1 cellular context compared by ENCODE assay signal in the genomic region with DNA sequence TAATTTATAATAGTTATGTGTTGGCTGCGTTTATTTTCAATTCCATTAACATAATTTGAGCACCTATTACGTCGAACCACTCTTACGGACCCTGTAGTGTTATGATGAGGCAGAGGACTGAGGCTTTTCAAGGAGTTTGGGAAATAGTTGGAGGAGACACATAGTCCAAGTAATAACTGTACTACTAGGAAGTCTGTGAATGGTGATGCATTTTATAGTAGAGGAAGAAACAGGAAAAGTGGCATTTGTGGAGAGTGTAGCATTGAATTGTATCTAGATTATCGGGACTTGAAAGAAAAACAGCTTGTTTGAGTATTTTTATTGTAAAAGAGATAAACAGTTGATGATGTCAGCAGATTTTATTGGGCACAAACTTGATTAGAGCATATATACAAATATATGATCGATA.
TF ChIP-seq lines count a peak whose summit lies in the region.

No MANE protein-coding gene starts in this region.

TF ChIP-seq in K562, 482 proteins besides CTCF, POLR2A, EP300 and RAD21 (continued from another document):
- no peak for TF ChIP-seq MGA (IDR thresholded peaks at IDR 0.05)
- no peak for TF ChIP-seq ARHGAP35 (IDR thresholded peaks at IDR 0.05; ENCODE audit: partially characterized antibody)
- TF ChIP-seq, protein P1, sequence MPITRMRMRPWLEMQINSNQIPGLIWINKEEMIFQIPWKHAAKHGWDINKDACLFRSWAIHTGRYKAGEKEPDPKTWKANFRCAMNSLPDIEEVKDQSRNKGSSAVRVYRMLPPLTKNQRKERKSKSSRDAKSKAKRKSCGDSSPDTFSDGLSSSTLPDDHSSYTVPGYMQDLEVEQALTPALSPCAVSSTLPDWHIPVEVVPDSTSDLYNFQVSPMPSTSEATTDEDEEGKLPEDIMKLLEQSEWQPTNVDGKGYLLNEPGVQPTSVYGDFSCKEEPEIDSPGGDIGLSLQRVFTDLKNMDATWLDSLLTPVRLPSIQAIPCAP (CRISPR knock-in tag; IDR thresholded peaks at IDR 0.05; ENCODE audit: borderline replicate concordance): no peak
- no peak for TF ChIP-seq ATF7 (IDR thresholded peaks at IDR 0.05)
- 0 out of 2 replicates have a peak, but pooled peaks have one; percentile 2 for TF ChIP-seq PKNOX1 (IDR thresholded peaks at IDR 0.05)
- no peak; a peak in 1 of 4 replicates for TF ChIP-seq MNT (conservative IDR thresholded peaks at IDR 0.05)
- TF ChIP-seq ARID1B (IDR thresholded peaks at IDR 0.05): 0 out of 2 replicates have a peak, but pooled peaks have one; percentile 23
- TF ChIP-seq CBFA2T3 (IDR thresholded peaks at IDR 0.05): no peak
- TF ChIP-seq MAFF (IDR thresholded peaks at IDR 0.05; ENCODE audit: low read length): peak; percentile 94
- 0 out of 2 replicates have a peak, but pooled peaks have one; percentile 16 for TF ChIP-seq ZEB2 (IDR thresholded peaks at IDR 0.05)
- TF ChIP-seq MAFG (tag; conservative IDR thresholded peaks at IDR 0.05): peak; percentile 90
- TF ChIP-seq ZNF280B (CRISPR knock-in tag; IDR thresholded peaks at IDR 0.05): no peak
- no peak for TF ChIP-seq TRIM24 (IDR thresholded peaks at IDR 0.05)
- no peak for TF ChIP-seq SUPT5H (IDR thresholded peaks at IDR 0.05)
- no peak for TF ChIP-seq NUFIP1 (IDR thresholded peaks at IDR 0.05; ENCODE audit: partially characterized antibody)
- peak; percentile 13 for TF ChIP-seq TAF9B (IDR thresholded peaks at IDR 0.05; ENCODE audit: partially characterized antibody)
- TF ChIP-seq, protein P2, sequence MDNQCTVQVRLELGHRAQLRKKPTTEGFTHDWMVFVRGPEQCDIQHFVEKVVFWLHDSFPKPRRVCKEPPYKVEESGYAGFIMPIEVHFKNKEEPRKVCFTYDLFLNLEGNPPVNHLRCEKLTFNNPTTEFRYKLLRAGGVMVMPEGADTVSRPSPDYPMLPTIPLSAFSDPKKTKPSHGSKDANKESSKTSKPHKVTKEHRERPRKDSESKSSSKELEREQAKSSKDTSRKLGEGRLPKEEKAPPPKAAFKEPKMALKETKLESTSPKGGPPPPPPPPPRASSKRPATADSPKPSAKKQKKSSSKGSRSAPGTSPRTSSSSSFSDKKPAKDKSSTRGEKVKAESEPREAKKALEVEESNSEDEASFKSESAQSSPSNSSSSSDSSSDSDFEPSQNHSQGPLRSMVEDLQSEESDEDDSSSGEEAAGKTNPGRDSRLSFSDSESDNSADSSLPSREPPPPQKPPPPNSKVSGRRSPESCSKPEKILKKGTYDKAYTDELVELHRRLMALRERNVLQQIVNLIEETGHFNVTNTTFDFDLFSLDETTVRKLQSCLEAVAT (IDR thresholded peaks at IDR 0.05): peak; percentile 75 to 86; a peak in 3 of 4 replicates
- 0 out of 2 replicates have a peak, but pooled peaks have one; percentile 10 for TF ChIP-seq KHSRP (IDR thresholded peaks at IDR 0.05)
- TF ChIP-seq DPF2 (IDR thresholded peaks at IDR 0.05): peak; percentile 45
- no peak for TF ChIP-seq JUN (IDR thresholded peaks at IDR 0.05; ENCODE audit: borderline replicate concordance, low read depth, low read length)
- no peak for TF ChIP-seq JUN (CRISPR knock-in tag; IDR thresholded peaks at IDR 0.05; ENCODE audit: borderline replicate concordance)
- TF ChIP-seq ZNF316 (IDR thresholded peaks at IDR 0.05): peak; percentile 98
- TF ChIP-seq, protein P3, sequence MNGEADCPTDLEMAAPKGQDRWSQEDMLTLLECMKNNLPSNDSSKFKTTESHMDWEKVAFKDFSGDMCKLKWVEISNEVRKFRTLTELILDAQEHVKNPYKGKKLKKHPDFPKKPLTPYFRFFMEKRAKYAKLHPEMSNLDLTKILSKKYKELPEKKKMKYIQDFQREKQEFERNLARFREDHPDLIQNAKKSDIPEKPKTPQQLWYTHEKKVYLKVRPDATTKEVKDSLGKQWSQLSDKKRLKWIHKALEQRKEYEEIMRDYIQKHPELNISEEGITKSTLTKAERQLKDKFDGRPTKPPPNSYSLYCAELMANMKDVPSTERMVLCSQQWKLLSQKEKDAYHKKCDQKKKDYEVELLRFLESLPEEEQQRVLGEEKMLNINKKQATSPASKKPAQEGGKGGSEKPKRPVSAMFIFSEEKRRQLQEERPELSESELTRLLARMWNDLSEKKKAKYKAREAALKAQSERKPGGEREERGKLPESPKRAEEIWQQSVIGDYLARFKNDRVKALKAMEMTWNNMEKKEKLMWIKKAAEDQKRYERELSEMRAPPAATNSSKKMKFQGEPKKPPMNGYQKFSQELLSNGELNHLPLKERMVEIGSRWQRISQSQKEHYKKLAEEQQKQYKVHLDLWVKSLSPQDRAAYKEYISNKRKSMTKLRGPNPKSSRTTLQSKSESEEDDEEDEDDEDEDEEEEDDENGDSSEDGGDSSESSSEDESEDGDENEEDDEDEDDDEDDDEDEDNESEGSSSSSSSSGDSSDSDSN (IDR thresholded peaks at IDR 0.05; ENCODE audit: borderline replicate concordance in 1 of 2, low read depth in 2 of 2, low read length in 2 of 2): 0 out of 4 replicates have a peak, but pooled peaks of 1 of the 2 experiments have one; percentile 48
- 0 out of 2 replicates have a peak, but pooled peaks have one; percentile 40 for TF ChIP-seq NCOA6 (IDR thresholded peaks at IDR 0.05)
- no peak for TF ChIP-seq MCM7 (IDR thresholded peaks at IDR 0.05)
- TF ChIP-seq ATF3 (IDR thresholded peaks at IDR 0.05): peak; percentile 52
- TF ChIP-seq ATF3 (CRISPR knock-in tag; conservative IDR thresholded peaks at IDR 0.05): no peak
- TF ChIP-seq MTA3 (IDR thresholded peaks at IDR 0.05; ENCODE audit: borderline replicate concordance): no peak
- no peak for TF ChIP-seq ZNF589 (CRISPR knock-in tag; IDR thresholded peaks at IDR 0.05; ENCODE audit: low read depth)
- no peak for TF ChIP-seq USF2 (CRISPR knock-in tag; IDR thresholded peaks at IDR 0.05)
- peak; percentile 28 for TF ChIP-seq NFE2 (IDR thresholded peaks at IDR 0.05; ENCODE audit: low read depth)
- TF ChIP-seq E2F3 (CRISPR knock-in tag; IDR thresholded peaks at IDR 0.05): no peak
- no peak for TF ChIP-seq PHF20 (IDR thresholded peaks at IDR 0.05; ENCODE audit: partially characterized antibody)
- peak; percentile 96 for TF ChIP-seq C11orf30 (IDR thresholded peaks at IDR 0.05; ENCODE audit: low read depth)
- TF ChIP-seq L3MBTL2 (IDR thresholded peaks at IDR 0.05): no peak
